ENCODE assay signal across 9 cellular contexts in genomic region chr14:103872492-103873113, GRCh38. TPM values are rescaled to one million over a fixed set of nuclear protein-coding genes. Genes with fewer than 3 reads are reported as not detected.
A peak's percentile ranks its signal among the peaks of the same experiment; 100 is the strongest.
DNase-seq lines count a peak whose midpoint lies in the region; ATAC-seq and TF ChIP-seq lines count a peak whose summit lies in the region.
"Had no signal": no experiment of that assay in that cellular context is flagged by ENCODE, and none has a peak within 500 bp of the region (broad histone marks: within the 10 kb centered on the region; RNA-seq: fewer than 3 reads in every experiment).

No MANE protein-coding gene starts in this region.

- TF ChIP-seq CTCF in DOHH2 (IDR thresholded peaks at IDR 0.05; ENCODE audit: low read depth, low read length, poor library complexity, severe bottlenecking) (no peak), mammary epithelial cell (conservative IDR thresholded peaks at IDR 0.05 in 1 of 2, IDR thresholded peaks at IDR 0.05 in 1 of 2; ENCODE audit: extremely low read depth in 1 of 2, insufficient read depth in 1 of 2, low read depth in 1 of 2, low read length in 2 of 2) (no peak), neural progenitor cell (IDR thresholded peaks at IDR 0.05) (no peak), adrenal gland (IDR thresholded peaks at IDR 0.05) (no peak), endothelial cell (IDR thresholded peaks at IDR 0.05; ENCODE audit: unreplicated experiment) (no peak), osteocyte (IDR thresholded peaks at IDR 0.05) (no peak)

- 77% methylated on average over 10 of the region's 12 CpGs for WGBS in mammary epithelial cell (ENCODE audit: low coverage, missing lambda C conversion rate)
- WGBS in adrenal gland, 4 donors, result 75 to 84% (median 79%) methylated on average over 9 to 12 of the region's 12 CpGs

- H3K9ac ChIP-seq in mammary epithelial cell (ENCODE audit: insufficient read depth, low read length) (no peak overlapping the region), neural progenitor cell (no peak overlapping the region)

- no peak for TF ChIP-seq POLR2A in adrenal gland (IDR thresholded peaks at IDR 0.05)

- dilution Hi-C loops in mammary epithelial cell (cut with HindIII; ENCODE audit: low sequenced_read_pairs), result no loop called here

- intact Hi-C loops in mammary epithelial cell (cut with micrococcal nuclease), result no loop called here
- intact Hi-C loops in adrenal gland (cut with DNase I), result no loop called here

- no peaks in the 10 kb centered on the region for H3K9me2 ChIP-seq in DOHH2 (replicated peaks; ENCODE audit: control insufficient read depth, low read length)

- in situ Hi-C loops in mammary epithelial cell (cut with MboI; ENCODE audit: low sequenced_read_pairs in 2 of 2), result no loop called here

- H3K27me3 ChIP-seq in DOHH2 (ENCODE audit: control insufficient read depth, low read length), result no peaks in the 10 kb centered on the region
- no peaks in the 10 kb centered on the region for H3K27me3 ChIP-seq in mammary epithelial cell (ENCODE audit: insufficient read depth, low read length)
- H3K27me3 ChIP-seq in neural progenitor cell, result no peaks in the 10 kb centered on the region
- H3K27me3 ChIP-seq in adrenal gland, result no peaks in the 10 kb centered on the region

- H3K36me3 Mint-ChIP-seq in neural progenitor cell, result no peaks in the 10 kb centered on the region
- no peaks in the 10 kb centered on the region for H3K36me3 Mint-ChIP-seq in endothelial cell (ENCODE audit: low read depth, unreplicated experiment)
- no peaks in the 10 kb centered on the region for H3K36me3 Mint-ChIP-seq in osteocyte (ENCODE audit: unreplicated experiment)

- no peak overlapping the region for H3K4me3 Mint-ChIP-seq in neural progenitor cell
- no peak overlapping the region for H3K4me3 Mint-ChIP-seq in endothelial cell (ENCODE audit: unreplicated experiment)
- no peak overlapping the region for H3K4me3 Mint-ChIP-seq in osteocyte (ENCODE audit: unreplicated experiment)

- H3K4me3 ChIP-seq in DOHH2 (ENCODE audit: low read length) (peak overlapping the region; percentile 91), mammary epithelial cell (replicated peaks in 1 of 3; ENCODE audit: insufficient read depth in 1 of 3, low read depth in 2 of 3, low read length in 3 of 3) (peak overlapping the region in 2 of 3 experiments; percentile 28 to 35), neural progenitor cell (peak overlapping the region; percentile 42), adrenal gland (peak overlapping the region in 1 of 4 donors; percentile 29)

- peaks cover 10% of the 10 kb centered on the region for H3K4me1 Mint-ChIP-seq in neural progenitor cell
- peaks cover 17% of the 10 kb centered on the region for H3K4me1 Mint-ChIP-seq in endothelial cell (ENCODE audit: unreplicated experiment)
- H3K4me1 Mint-ChIP-seq in osteocyte (ENCODE audit: unreplicated experiment), result no peaks in the 10 kb centered on the region

- H3K27ac Mint-ChIP-seq in neural progenitor cell (no peak overlapping the region), endothelial cell (ENCODE audit: unreplicated experiment) (no peak overlapping the region), osteocyte (ENCODE audit: unreplicated experiment) (no peak overlapping the region)

- H3K27me3 Mint-ChIP-seq in neural progenitor cell (ENCODE audit: insufficient read depth, low read depth), result peaks cover 12% of the 10 kb centered on the region
- peaks cover 6% of the 10 kb centered on the region for H3K27me3 Mint-ChIP-seq in endothelial cell (ENCODE audit: unreplicated experiment)
- H3K27me3 Mint-ChIP-seq in osteocyte (ENCODE audit: unreplicated experiment), result no peaks in the 10 kb centered on the region

- H3F3A ChIP-seq in DOHH2 (ENCODE audit: control insufficient read depth, insufficient read depth) (no peaks in the 10 kb centered on the region; the same call in 1 of the 2 replicates), neural progenitor cell (ENCODE audit: low read depth) (peaks cover 12% of the 10 kb centered on the region)

- BruUV-seq in mammary epithelial cell (replicated peaks; lab: Mats Ljungman, UMichigan), result no TSS peak

- H3K9me3 ChIP-seq in DOHH2 (ENCODE audit: control insufficient read depth, insufficient read depth, low read length), result no peaks in the 10 kb centered on the region
- no peaks in the 10 kb centered on the region for H3K9me3 ChIP-seq in mammary epithelial cell (replicated peaks; ENCODE audit: insufficient read depth, low read length)
- no peaks in the 10 kb centered on the region for H3K9me3 ChIP-seq in neural progenitor cell (ENCODE audit: low read depth)
- H3K9me3 ChIP-seq in adrenal gland (replicated peaks in 1 of 3), result no peaks in the 10 kb centered on the region

- H4K20me1 ChIP-seq in DOHH2 (ENCODE audit: control insufficient read depth, insufficient read depth, low read depth, low read length), result no peaks in the 10 kb centered on the region
- no peaks in the 10 kb centered on the region for H4K20me1 ChIP-seq in mammary epithelial cell (ENCODE audit: insufficient read depth, low read length)
- H4K20me1 ChIP-seq in neural progenitor cell (ENCODE audit: low read depth), result no peaks in the 10 kb centered on the region

- H3K27ac ChIP-seq in DOHH2 (ENCODE audit: low read depth, low read length) (no peak overlapping the region), mammary epithelial cell (ENCODE audit: insufficient read depth, low read depth, low read length) (no peak overlapping the region), neural progenitor cell (no peak overlapping the region), adrenal gland (peak overlapping the region in 1 of 5 donors; percentile 29)

- peak; percentile 13 for ATAC-seq in HG02610 (IDR thresholded peaks at IDR 0.05; ENCODE audit: unreplicated experiment)

- CTCF ChIA-PET in mammary epithelial cell (lab: Charles Lee; ENCODE audit: low non-redundant PET), result no interaction called here

- DNase-seq in mammary epithelial cell, result no peak
- DNase-seq in neural progenitor cell (ENCODE audit: low spot score), result peak; percentile 40
- DNase-seq in adrenal gland, result no peak
- DNase-seq in endothelial cell (ENCODE audit: low spot score), result no peak
- no peak for DNase-seq in osteocyte (ENCODE audit: extremely low spot score, unreplicated experiment)
- no peak for DNase-seq in NCI-H1930 (lab: John Stamatoyannopoulos, UW)
- DNase-seq: NCI-H524 had no signal

- H3K36me3 ChIP-seq in DOHH2 (ENCODE audit: control insufficient read depth, low read length), result no peaks in the 10 kb centered on the region
- H3K36me3 ChIP-seq in mammary epithelial cell (ENCODE audit: insufficient read depth, low read length), result no peaks in the 10 kb centered on the region
- H3K36me3 ChIP-seq in neural progenitor cell, result no peaks in the 10 kb centered on the region
- H3K36me3 ChIP-seq in adrenal gland (replicated peaks in 1 of 2), result no peaks in the 10 kb centered on the region

- H3K9me3 Mint-ChIP-seq in neural progenitor cell (peaks cover 2% of the 10 kb centered on the region), endothelial cell (ENCODE audit: unreplicated experiment) (no peaks in the 10 kb centered on the region), osteocyte (ENCODE audit: unreplicated experiment) (no peaks in the 10 kb centered on the region)

- H3K4me1 ChIP-seq in DOHH2 (ENCODE audit: control insufficient read depth, low read length) (peaks cover 19% of the 10 kb centered on the region), mammary epithelial cell (ENCODE audit: insufficient read depth, low read length) (peaks cover 23% of the 10 kb centered on the region), neural progenitor cell (peaks cover 7% of the 10 kb centered on the region), adrenal gland (replicated peaks in 1 of 2) (peaks cover 0 to 3% of the 10 kb centered on the region in 2 donors)

- H3K4me2 ChIP-seq in DOHH2 (ENCODE audit: low read length), result peak overlapping the region; percentile 88
- H3K4me2 ChIP-seq in mammary epithelial cell (ENCODE audit: insufficient read depth, low read depth, low read length), result peak overlapping the region; percentile 81
- H3K4me2 ChIP-seq in neural progenitor cell, result peak overlapping the region; percentile 72

- peaks cover 8% of the 10 kb centered on the region for H3K79me2 ChIP-seq in DOHH2 (ENCODE audit: control insufficient read depth, low read length)
- no peaks in the 10 kb centered on the region for H3K79me2 ChIP-seq in mammary epithelial cell (ENCODE audit: insufficient read depth, low read length)
- no peaks in the 10 kb centered on the region for H3K79me2 ChIP-seq in neural progenitor cell (ENCODE audit: low read depth)

- H2AFZ ChIP-seq in mammary epithelial cell (ENCODE audit: low read depth, low read length) (peak overlapping the region; percentile 87), neural progenitor cell (replicated peaks) (peak overlapping the region; percentile 78)

RNA-seq across cellular contexts. Expression of gene PPP1R13B, which starts 25.2 kb away (rescaled TPM):
- total RNA-seq in mammary epithelial cell, result 10 to 100 TPM in 1 of 2 donors, 1 to 10 TPM in 1; 6.8 to 22.8 TPM
- polyA plus RNA-seq in mammary epithelial cell, result 6.2 TPM
- polyA minus RNA-seq in mammary epithelial cell, result 45.8 TPM
- 2.4 and 2.5 TPM in 2 replicates for total RNA-seq in neural progenitor cell (ENCODE audit: low replicate concordance)
- 10 to 100 TPM in 7 of 8 donors, 1 to 10 TPM in 1; 9.6 to 42.4 (median 22.6) TPM for total RNA-seq in adrenal gland
- polyA plus RNA-seq in adrenal gland, result 10 to 100 TPM; 14.6 to 24.8 (median 17.0) TPM
- total RNA-seq in endothelial cell (ENCODE audit: unreplicated experiment), result 63.9 TPM
- 7.9 and 9.0 TPM in 2 replicates for total RNA-seq in osteocyte

RNA-seq across cellular contexts. Expression of gene TDRD9, which starts 55.7 kb away (rescaled TPM):
- 1 to 10 TPM; 3.5 to 7.3 TPM for total RNA-seq in mammary epithelial cell
- 0.06 TPM for polyA plus RNA-seq in mammary epithelial cell
- polyA minus RNA-seq in mammary epithelial cell, result not detected
- total RNA-seq in neural progenitor cell (ENCODE audit: low replicate concordance), result not detected in 2 replicates
- total RNA-seq in adrenal gland, result 1 to 10 TPM in 7 of 8 donors, under 1 TPM in 1; 0.06 to 7.0 (median 3.0) TPM
- 1 to 10 TPM; 2.2 to 7.8 (median 5.8) TPM for polyA plus RNA-seq in adrenal gland
- total RNA-seq in endothelial cell (ENCODE audit: unreplicated experiment), result not detected
- not detected in 2 replicates for total RNA-seq in osteocyte
